Comparison of ENCODE assay signal across 1 cellular context in the genomic region with DNA sequence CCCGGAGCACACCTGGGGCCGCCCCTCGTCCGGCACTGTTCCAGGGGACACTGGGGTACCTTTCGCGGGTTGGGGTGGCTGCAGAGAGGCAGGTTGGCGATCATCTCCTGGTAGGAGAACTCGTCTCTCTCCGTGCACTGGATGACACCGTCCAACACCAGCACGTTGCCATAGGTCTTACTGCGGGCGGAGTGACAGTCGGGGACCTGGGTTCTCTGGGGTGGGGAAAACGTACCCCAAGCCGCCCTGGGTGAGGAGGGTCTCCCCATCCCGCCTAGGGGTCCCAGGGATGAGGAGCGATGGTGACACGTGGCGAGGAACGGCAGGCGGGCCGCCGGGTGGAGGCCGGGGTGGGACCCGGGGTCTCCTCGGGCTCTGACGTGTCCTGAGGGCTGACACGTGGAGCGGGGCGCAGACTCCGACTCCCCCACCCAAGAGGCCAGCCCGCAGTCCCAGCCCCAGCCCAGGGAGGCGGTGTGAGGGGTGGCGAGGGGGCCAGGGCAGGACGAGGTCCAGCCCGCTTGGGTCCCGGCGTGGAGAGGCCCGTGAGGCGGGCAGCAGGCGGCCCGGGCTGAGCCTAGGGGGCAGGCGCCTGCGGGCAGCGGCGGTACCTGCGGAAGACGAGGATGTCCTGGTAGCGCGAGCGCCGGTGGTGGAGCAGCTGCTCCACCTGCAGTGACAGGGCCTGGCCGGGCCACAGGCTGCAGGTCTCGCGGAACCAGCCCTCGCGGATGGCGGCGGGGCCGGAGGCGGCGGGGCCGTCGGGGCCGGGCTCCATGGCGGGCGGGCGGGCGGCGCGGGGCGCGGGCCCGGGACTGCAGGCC.
TF ChIP-seq lines count a peak whose summit lies in the region.

No MANE protein-coding gene starts in this region.

TF ChIP-seq in GM23338, 12 proteins besides CTCF, POLR2A, EP300 and RAD21 (continued from another document):
- TF ChIP-seq, protein P1, sequence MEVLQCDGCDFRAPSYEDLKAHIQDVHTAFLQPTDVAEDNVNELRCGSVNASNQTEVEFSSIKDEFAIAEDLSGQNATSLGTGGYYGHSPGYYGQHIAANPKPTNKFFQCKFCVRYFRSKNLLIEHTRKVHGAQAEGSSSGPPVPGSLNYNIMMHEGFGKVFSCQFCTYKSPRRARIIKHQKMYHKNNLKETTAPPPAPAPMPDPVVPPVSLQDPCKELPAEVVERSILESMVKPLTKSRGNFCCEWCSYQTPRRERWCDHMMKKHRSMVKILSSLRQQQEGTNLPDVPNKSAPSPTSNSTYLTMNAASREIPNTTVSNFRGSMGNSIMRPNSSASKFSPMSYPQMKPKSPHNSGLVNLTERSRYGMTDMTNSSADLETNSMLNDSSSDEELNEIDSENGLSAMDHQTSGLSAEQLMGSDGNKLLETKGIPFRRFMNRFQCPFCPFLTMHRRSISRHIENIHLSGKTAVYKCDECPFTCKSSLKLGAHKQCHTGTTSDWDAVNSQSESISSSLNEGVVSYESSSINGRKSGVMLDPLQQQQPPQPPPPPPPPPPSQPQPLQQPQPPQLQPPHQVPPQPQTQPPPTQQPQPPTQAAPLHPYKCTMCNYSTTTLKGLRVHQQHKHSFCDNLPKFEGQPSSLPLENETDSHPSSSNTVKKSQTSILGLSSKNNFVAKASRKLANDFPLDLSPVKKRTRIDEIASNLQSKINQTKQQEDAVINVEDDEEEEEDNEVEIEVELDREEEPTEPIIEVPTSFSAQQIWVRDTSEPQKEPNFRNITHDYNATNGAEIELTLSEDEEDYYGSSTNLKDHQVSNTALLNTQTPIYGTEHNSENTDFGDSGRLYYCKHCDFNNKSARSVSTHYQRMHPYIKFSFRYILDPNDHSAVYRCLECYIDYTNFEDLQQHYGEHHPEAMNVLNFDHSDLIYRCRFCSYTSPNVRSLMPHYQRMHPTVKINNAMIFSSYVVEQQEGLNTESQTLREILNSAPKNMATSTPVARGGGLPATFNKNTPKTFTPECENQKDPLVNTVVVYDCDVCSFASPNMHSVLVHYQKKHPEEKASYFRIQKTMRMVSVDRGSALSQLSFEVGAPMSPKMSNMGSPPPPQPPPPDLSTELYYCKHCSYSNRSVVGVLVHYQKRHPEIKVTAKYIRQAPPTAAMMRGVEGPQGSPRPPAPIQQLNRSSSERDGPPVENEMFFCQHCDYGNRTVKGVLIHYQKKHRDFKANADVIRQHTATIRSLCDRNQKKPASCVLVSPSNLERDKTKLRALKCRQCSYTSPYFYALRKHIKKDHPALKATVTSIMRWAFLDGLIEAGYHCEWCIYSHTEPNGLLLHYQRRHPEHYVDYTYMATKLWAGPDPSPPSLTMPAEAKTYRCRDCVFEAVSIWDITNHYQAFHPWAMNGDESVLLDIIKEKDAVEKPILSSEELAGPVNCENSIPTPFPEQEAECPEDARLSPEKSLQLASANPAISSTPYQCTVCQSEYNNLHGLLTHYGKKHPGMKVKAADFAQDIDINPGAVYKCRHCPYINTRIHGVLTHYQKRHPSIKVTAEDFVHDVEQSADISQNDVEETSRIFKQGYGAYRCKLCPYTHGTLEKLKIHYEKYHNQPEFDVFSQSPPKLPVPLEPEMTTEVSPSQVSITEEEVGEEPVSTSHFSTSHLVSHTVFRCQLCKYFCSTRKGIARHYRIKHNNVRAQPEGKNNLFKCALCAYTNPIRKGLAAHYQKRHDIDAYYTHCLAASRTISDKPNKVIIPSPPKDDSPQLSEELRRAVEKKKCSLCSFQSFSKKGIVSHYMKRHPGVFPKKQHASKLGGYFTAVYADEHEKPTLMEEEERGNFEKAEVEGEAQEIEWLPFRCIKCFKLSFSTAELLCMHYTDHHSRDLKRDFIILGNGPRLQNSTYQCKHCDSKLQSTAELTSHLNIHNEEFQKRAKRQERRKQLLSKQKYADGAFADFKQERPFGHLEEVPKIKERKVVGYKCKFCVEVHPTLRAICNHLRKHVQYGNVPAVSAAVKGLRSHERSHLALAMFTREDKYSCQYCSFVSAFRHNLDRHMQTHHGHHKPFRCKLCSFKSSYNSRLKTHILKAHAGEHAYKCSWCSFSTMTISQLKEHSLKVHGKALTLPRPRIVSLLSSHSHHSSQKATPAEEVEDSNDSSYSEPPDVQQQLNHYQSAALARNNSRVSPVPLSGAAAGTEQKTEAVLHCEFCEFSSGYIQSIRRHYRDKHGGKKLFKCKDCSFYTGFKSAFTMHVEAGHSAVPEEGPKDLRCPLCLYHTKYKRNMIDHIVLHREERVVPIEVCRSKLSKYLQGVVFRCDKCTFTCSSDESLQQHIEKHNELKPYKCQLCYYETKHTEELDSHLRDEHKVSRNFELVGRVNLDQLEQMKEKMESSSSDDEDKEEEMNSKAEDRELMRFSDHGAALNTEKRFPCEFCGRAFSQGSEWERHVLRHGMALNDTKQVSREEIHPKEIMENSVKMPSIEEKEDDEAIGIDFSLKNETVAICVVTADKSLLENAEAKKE (CRISPR knock-in tag; IDR thresholded peaks at IDR 0.05) = no peak
